Comparison of ENCODE assay signal across 8 cellular contexts in the genomic region with DNA sequence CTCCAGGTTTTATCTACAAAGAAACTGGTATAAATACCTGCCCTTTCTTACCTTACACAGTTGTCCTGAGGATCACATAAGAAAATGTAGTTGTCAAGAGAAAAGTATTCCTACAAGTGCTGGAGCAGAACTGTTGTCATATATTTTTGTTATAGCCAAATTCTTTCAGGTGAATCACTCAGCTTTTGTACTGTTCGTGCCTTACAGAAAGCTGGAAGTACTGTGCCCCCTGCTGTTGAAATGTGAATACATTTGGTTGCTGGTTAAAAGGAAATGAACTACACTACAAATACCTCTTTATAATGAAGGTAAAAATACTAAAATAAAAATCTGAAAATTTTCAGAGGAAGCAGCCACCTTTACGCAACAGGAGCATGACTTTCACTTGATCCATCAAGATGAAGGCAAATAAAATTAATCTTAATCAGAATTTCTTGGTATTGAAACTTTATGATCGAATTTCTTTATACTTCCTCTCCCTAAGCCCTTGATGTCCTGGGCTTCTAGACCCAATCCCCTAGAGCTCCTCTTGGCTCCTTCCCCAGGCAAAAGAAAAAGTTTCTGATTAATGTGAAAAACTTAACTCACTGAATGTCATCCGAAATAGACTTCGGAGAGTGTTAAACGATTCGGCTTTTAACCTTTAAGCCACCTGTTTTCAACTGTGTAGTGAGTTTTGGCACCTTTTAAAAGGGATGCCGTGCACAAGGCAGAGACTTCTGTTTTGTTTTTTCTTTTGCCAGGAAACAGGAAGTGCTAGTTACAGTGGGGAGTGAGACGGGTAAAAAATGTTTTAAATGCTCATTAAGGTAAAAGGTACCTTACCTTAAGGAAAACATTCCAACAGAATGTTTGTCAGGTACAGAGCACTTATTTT. TPM values are rescaled to one million over a fixed set of nuclear protein-coding genes. Genes with fewer than 3 reads are reported as not detected.
DNase-seq lines count a peak whose midpoint lies in the region; ATAC-seq and TF ChIP-seq lines count a peak whose summit lies in the region.

No MANE protein-coding gene starts in this region.

- H3K9ac ChIP-seq in HUES64 (ENCODE audit: low read depth, low read length) = no peak overlapping the region

- peaks cover 8 to 11% of the 10 kb centered on the region in 2 donors for H3K36me3 Mint-ChIP-seq in naive B cell

- H3K36me3 ChIP-seq in HUES64 (ENCODE audit: insufficient read depth, low read length) = peaks cover 21% of the 10 kb centered on the region

- peak; percentile 85 for ATAC-seq in GM21526 (IDR thresholded peaks at IDR 0.05; ENCODE audit: low FRiP score, unreplicated experiment)
- peak; percentile 84 to 85 for ATAC-seq in naive B cell (ENCODE audit: low read depth in 2 of 2)
- ATAC-seq in sciatic nerve = no peak

- intact Hi-C loops in sciatic nerve (cut with DNase I) = no loop called here

- peak; percentile 18 for TF ChIP-seq CTCF in coronary artery (IDR thresholded peaks at IDR 0.05)

- H3K27me3 ChIP-seq in HUES64 (ENCODE audit: insufficient read depth, low read length) = no peaks in the 10 kb centered on the region

- no peaks in the 10 kb centered on the region for H3K9me3 Mint-ChIP-seq in naive B cell

- peak overlapping the region; percentile 92 to 96 (median 94) for H3K27ac Mint-ChIP-seq in naive B cell

- H3K27ac ChIP-seq in HUES64 (ENCODE audit: low read depth, low read length) (peak overlapping the region; percentile 59; the same call in 1 of the 2 replicates), coronary artery (no peak overlapping the region)

- H3K4me3 Mint-ChIP-seq in naive B cell = peak overlapping the region; percentile 62 to 86 (median 79)

- H3K27me3 Mint-ChIP-seq in naive B cell = no peaks in the 10 kb centered on the region

- DNase-seq in activated gamma-delta T cell treated with Interleukin-2 at 50 U/mL for 16 hours = peak; percentile 39
- DNase-seq in activated gamma-delta T cell (lab: John Stamatoyannopoulos, UW) = no peak
- DNase-seq in SW480 (ENCODE audit: low spot score) = peak; percentile 34
- no peak for DNase-seq in coronary artery (ENCODE audit: low spot score)
- peak; percentile 55 for DNase-seq in naive B cell
- DNase-seq in sciatic nerve (ENCODE audit: low spot score) = no peak

- 91% methylated on average over 7 of the region's 9 CpGs for whole genome bisulfite sequencing in HUES64

- H3K4me3 ChIP-seq in HUES64 (ENCODE audit: low read length) = no peak overlapping the region
- no peak overlapping the region for H3K4me3 ChIP-seq in coronary artery

- H3K9me3 ChIP-seq in HUES64 (ENCODE audit: insufficient read depth, low read depth, low read length) = no peaks in the 10 kb centered on the region

- peaks cover 30 to 48% (median 40%) of the 10 kb centered on the region in 3 donors for H3K4me1 Mint-ChIP-seq in naive B cell

- peaks cover 25% of the 10 kb centered on the region for H3K4me1 ChIP-seq in HUES64 (ENCODE audit: insufficient read depth, low read length)

RNA-seq across cellular contexts. Expression of a gene that starts 12.5 kb away (rescaled TPM):
- polyA plus RNA-seq in HUES64 (2013, experiment 1 of 2) = 23.5 TPM
- polyA plus RNA-seq in HUES64 (2013, experiment 2 of 2) = 24.5 TPM
- 10 to 100 TPM in 5 of 6 donors, 1 to 10 TPM in 1; 6.5 to 17.3 (median 15.5) TPM for polyA plus RNA-seq in naive B cell (ENCODE audit: low read depth in 6 of 6)
- 12.0 TPM for total RNA-seq in sciatic nerve

RNA-seq across cellular contexts. Expression of a gene that starts 12.5 kb away (rescaled TPM):
- polyA plus RNA-seq in HUES64 (2013, experiment 1 of 2) = 27.0 TPM
- 30.4 TPM for polyA plus RNA-seq in HUES64 (2013, experiment 2 of 2)
- polyA plus RNA-seq in naive B cell (ENCODE audit: low read depth in 6 of 6) = 100 to 1,000 TPM; 137 to 271 (median 167) TPM
- 16.9 TPM for total RNA-seq in sciatic nerve

RNA-seq across cellular contexts. Expression of a gene that starts 24.4 kb away (rescaled TPM):
- not detected for polyA plus RNA-seq in HUES64 (2013, experiment 1 of 2)
- not detected for polyA plus RNA-seq in HUES64 (2013, experiment 2 of 2)
- under 1 TPM in 2 of 6 donors, not detected in 4; 0.14 to 0.41 TPM for polyA plus RNA-seq in naive B cell (ENCODE audit: low read depth in 6 of 6)
- total RNA-seq in sciatic nerve = not detected

Comparison
In these comparisons a context has a peak if more than half of its experiments do, and no peak if none do; other contexts are left out.
1. DNase-seq: peak in activated gamma-delta T cell treated with Interleukin-2 at 50 U/mL for 16 hours (single experiment), SW480 (single experiment) and naive B cell (single experiment); none in activated gamma-delta T cell (single experiment), coronary artery (single experiment) and sciatic nerve (single experiment).